20 cellular contexts compared by ENCODE assay signal in the genomic region with DNA sequence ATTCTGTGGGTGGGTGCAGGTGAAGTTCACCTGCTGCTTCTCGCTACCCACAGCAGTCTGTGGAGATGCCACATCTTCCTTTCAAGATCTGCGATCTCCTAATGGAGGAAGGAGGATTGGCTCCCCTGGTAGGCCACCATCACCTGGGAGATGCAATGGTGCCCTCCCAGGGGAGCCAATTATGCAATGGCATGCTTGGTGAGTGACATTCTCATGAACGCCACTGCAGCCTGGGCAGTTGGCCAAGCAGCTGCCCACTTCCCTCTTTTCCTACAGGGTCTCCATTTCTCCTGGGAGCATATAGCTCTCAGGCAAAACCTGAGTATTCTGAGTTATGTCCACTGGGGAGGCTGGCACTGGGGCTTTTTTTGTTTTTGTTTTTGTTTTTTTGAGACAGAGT.
DNase-seq lines count a peak whose midpoint lies in the region; FAIRE-seq and TF ChIP-seq lines count a peak whose summit lies in the region.
"Had no signal": no experiment of that assay in that cellular context is flagged by ENCODE, and none has a peak within 500 bp of the region (broad histone marks: within the 10 kb centered on the region; RNA-seq: fewer than 3 reads in every experiment).

No MANE protein-coding gene starts in this region.

- H3K36me3 ChIP-seq in H7 (replicated peaks; ENCODE audit: control insufficient read depth, insufficient read depth, low read length): no peaks in the 10 kb centered on the region
- H3K36me3 ChIP-seq: BE2C had no signal

- H3K9me3 Mint-ChIP-seq in CD14-positive monocyte: peaks cover 2 to 13% (median 3%) of the 10 kb centered on the region in 7 donors
- H3K9me3 Mint-ChIP-seq: GM23338 had no signal

- no peak for TF ChIP-seq CTCF in CD14-positive monocyte (IDR thresholded peaks at IDR 0.05)

- H3K4me1 Mint-ChIP-seq in CD14-positive monocyte: no peaks in the 10 kb centered on the region

- no peak for TF ChIP-seq POLR2A in GM12891 (IDR thresholded peaks at IDR 0.05; ENCODE audit: low read depth, low read length)

- no peaks in the 10 kb centered on the region for H3K27me3 ChIP-seq in H7 (ENCODE audit: control insufficient read depth, insufficient read depth, low read length)
- H3K27me3 ChIP-seq: BE2C had no signal

- no peak overlapping the region for H3K4me3 ChIP-seq in H7 (ENCODE audit: insufficient read depth, low read depth, low read length)
- H3K4me3 ChIP-seq: GM23338 had no signal

- FAIRE-seq in GM12891 (lab: Jason Lieb, UNC): no peak
- FAIRE-seq: A204.1, H54, HTR-8/SVneo had no signal

- peaks cover 1 to 9% (median 6%) of the 10 kb centered on the region in 3 donors for H3K27me3 Mint-ChIP-seq in CD14-positive monocyte (ENCODE audit: low read depth in 3 of 3)

- intact Hi-C loops in CD14-positive monocyte (cut with micrococcal nuclease) (no loop called here), posterior vena cava (cut with DNase I) (no loop called here)

- H3K4me3 Mint-ChIP-seq in CD14-positive monocyte: no peak overlapping the region
- H3K4me3 Mint-ChIP-seq: CD4-positive, alpha-beta T cell; GM23338 had no signal

- no peak overlapping the region for H3K27ac Mint-ChIP-seq in CD14-positive monocyte
- H3K27ac Mint-ChIP-seq: CD4-positive, alpha-beta T cell; GM23338 had no signal

- peak; percentile 10 for DNase-seq in CD14-positive monocyte (ENCODE audit: low spot score)
- peak; percentile 10 for DNase-seq in D341Med (ENCODE audit: low spot score)
- DNase-seq in OCI-M1 (lab: John Stamatoyannopoulos, UW): peak; percentile 3
- DNase-seq in posterior vena cava (ENCODE audit: low spot score): peak; percentile 38
- no peak for DNase-seq in GM12891 (ENCODE audit: insufficient read length, low spot score)
- no peak for DNase-seq in SKM-1 (lab: John Stamatoyannopoulos, UW; ENCODE audit: unreplicated experiment)
- no peak for DNase-seq in H7
- DNase-seq: ACHN; BE2C; C1 segment of cervical spinal cord; Caco-2; CD4-positive, alpha-beta T cell; DMS153; DMS79; GDM1; IMR-90 had no signal

- no peaks in the 10 kb centered on the region for H3K36me3 Mint-ChIP-seq in CD14-positive monocyte

TF ChIP-seq in GM12891, 5 proteins besides CTCF, POLR2A, EP300 and RAD21:
- TF ChIP-seq TAF1 (IDR thresholded peaks at IDR 0.05; ENCODE audit: low read depth, low read length) (no peak), POU2F2 (IDR thresholded peaks at IDR 0.05; ENCODE audit: low read depth, low read length) (no peak), POLR2AphosphoS5 (IDR thresholded peaks at IDR 0.05; ENCODE audit: low read depth, low read length) (no peak)

Comparison
In these comparisons a context has a peak if more than half of its experiments do, and no peak if none do; other contexts are left out.
1. DNase-seq: peak in CD14-positive monocyte (single experiment), D341Med (single experiment), OCI-M1 (single experiment) and posterior vena cava (single experiment); none in GM12891 (single experiment), SKM-1 (single experiment) and H7 (single experiment).